ENCODE assay signal across 9 cellular contexts in genomic region chr11:32435511-32435946, GRCh38. TPM values are rescaled to one million over a fixed set of nuclear protein-coding genes. Genes with fewer than 3 reads are reported as not detected.
DNase-seq lines count a peak whose midpoint lies in the region; ATAC-seq and TF ChIP-seq lines count a peak whose summit lies in the region.
"Had no signal": no experiment of that assay in that cellular context is flagged by ENCODE, and none has a peak within 500 bp of the region (broad histone marks: within the 10 kb centered on the region; RNA-seq: fewer than 3 reads in every experiment).

WT1 (minus strand) TSS chr11:32435539.

- TF ChIP-seq CTCF in CD14-positive monocyte (IDR thresholded peaks at IDR 0.05) (no peak), KMS-11 (conservative IDR thresholded peaks at IDR 0.05; ENCODE audit: low read depth, low read length) (no peak), breast epithelium (IDR thresholded peaks at IDR 0.05) (no peak), natural killer cell (IDR thresholded peaks at IDR 0.05) (no peak)

- 0 to 1% methylated on average over 15 to 17 of the region's 25 CpGs for WGBS in mesodermal cell (ENCODE audit: insufficient coverage in 2 of 2), 2 experiments

- H3K36me3 ChIP-seq in KMS-11 (ENCODE audit: insufficient read depth) (no peaks in the 10 kb centered on the region), breast epithelium (no peaks in the 10 kb centered on the region), mesodermal cell (ENCODE audit: control insufficient read depth, insufficient read depth, low read length) (no peaks in the 10 kb centered on the region)

- peak within 1 kb of the TSS; percentile 38; the same call in 1 of the 2 replicates for H2AFZ ChIP-seq in KMS-11 (ENCODE audit: low read depth)

- H3K9me3 Mint-ChIP-seq in CD14-positive monocyte (peaks cover 0 to 32% (median 13%) of the 10 kb centered on the region in 7 donors), natural killer cell (no peaks in the 10 kb centered on the region)

- H3K4me3 Mint-ChIP-seq in CD14-positive monocyte, result peak within 1 kb of the TSS; percentile 52 to 87
- H3K4me3 Mint-ChIP-seq in natural killer cell, result no peak within 1 kb of the TSS

- H3K27me3 ChIP-seq in KMS-11 (ENCODE audit: insufficient read depth, low read depth) (no peaks in the 10 kb centered on the region), breast epithelium (peaks cover 5 to 100% of the 10 kb centered on the region in 2 donors)

- peaks cover 58% of the 10 kb centered on the region for H3K4me1 Mint-ChIP-seq in CD14-positive monocyte
- H3K4me1 Mint-ChIP-seq in natural killer cell, result peaks cover 0 to 15% of the 10 kb centered on the region in 2 donors

- H3K79me2 ChIP-seq in KMS-11 (ENCODE audit: insufficient read depth, low read depth), result no peaks in the 10 kb centered on the region

- no peak within 1 kb of the TSS for H3K4me3 ChIP-seq in KMS-11 (IDR thresholded peaks at IDR 0.05; ENCODE audit: insufficient read depth, low read depth, low read length)
- peak within 1 kb of the TSS in 2 of 3 donors; percentile 36 to 60 for H3K4me3 ChIP-seq in breast epithelium
- peak within 1 kb of the TSS; percentile 21 for H3K4me3 ChIP-seq in mesodermal cell (ENCODE audit: extremely low read depth, insufficient read depth, low read length, poor library complexity, severe bottlenecking)
- H3K4me3 ChIP-seq: SK-N-MC had no signal

- H3K36me3 Mint-ChIP-seq in CD14-positive monocyte (peaks cover 3 to 7% of the 10 kb centered on the region in 2 donors), natural killer cell (no peaks in the 10 kb centered on the region)

- H3K9me3 ChIP-seq in breast epithelium (no peaks in the 10 kb centered on the region), mesodermal cell (ENCODE audit: control insufficient read depth, low read length) (no peaks in the 10 kb centered on the region)

- no peak within 1 kb of the TSS for H3K27ac ChIP-seq in KMS-11
- H3K27ac ChIP-seq in breast epithelium, result no peak within 1 kb of the TSS
- no peak within 1 kb of the TSS for H3K27ac ChIP-seq in mesodermal cell (ENCODE audit: low read depth, low read length, severe bottlenecking)
- H3K27ac ChIP-seq: SK-N-MC had no signal

- TF ChIP-seq POLR2A in breast epithelium (IDR thresholded peaks at IDR 0.05), result no peak

- DNase-seq in CD14-positive monocyte (ENCODE audit: low spot score) (no peak), breast epithelium (ENCODE audit: low spot score in 2 of 2) (no peak), natural killer cell (no peak), T1000 (lab: John Stamatoyannopoulos, UW) (no peak)

- H3K27me3 Mint-ChIP-seq in CD14-positive monocyte (ENCODE audit: low read depth in 3 of 3) (peaks cover 90 to 99% (median 95%) of the 10 kb centered on the region in 3 donors), natural killer cell (ENCODE audit: low read depth in 2 of 2) (peaks cover 71 to 79% of the 10 kb centered on the region in 2 donors)

- H3K4me1 ChIP-seq in KMS-11 (ENCODE audit: low read depth, poor library complexity, severe bottlenecking) (no peaks in the 10 kb centered on the region), breast epithelium (peaks cover 4 to 19% of the 10 kb centered on the region in 2 donors), mesodermal cell (ENCODE audit: control insufficient read depth, insufficient read depth, low read length, poor library complexity, severe bottlenecking) (peaks cover 23% of the 10 kb centered on the region)

- H3K9ac ChIP-seq in KMS-11, result peak within 1 kb of the TSS; percentile 19; the same call in 1 of the 2 replicates

- no peaks in the 10 kb centered on the region for H4K20me1 ChIP-seq in KMS-11 (ENCODE audit: insufficient read depth)

- peak within 1 kb of the TSS; percentile 25; the same call in 1 of the 2 replicates for H3K4me2 ChIP-seq in KMS-11

- intact Hi-C loops in CD14-positive monocyte (cut with micrococcal nuclease), result no loop called here
- intact Hi-C loops in breast epithelium (cut with DNase I; ENCODE audit: low total_unique reads), result no loop called here
- intact Hi-C loops in natural killer cell (cut with micrococcal nuclease), result no loop called here

- H3K27ac Mint-ChIP-seq in CD14-positive monocyte (peak within 1 kb of the TSS in 1 of 7 donors; percentile 32), natural killer cell (no peak within 1 kb of the TSS)

- ATAC-seq in natural killer cell, result no peak
- no peak for ATAC-seq in HG02884 (IDR thresholded peaks at IDR 0.05; ENCODE audit: unreplicated experiment)
- ATAC-seq in HG02885 (IDR thresholded peaks at IDR 0.05; ENCODE audit: poor library complexity, unreplicated experiment), result no peak

RNA-seq across cellular contexts. Expression of gene WT1, which starts in this region (rescaled TPM):
- polyA plus RNA-seq in CD14-positive monocyte, result not detected
- total RNA-seq in breast epithelium, result 10 to 100 TPM in 1 of 3 donors, under 1 TPM in 1, not detected in 1; 0.66 to 11.6 TPM
- 1.5 TPM for polyA plus RNA-seq in mesodermal cell (2013, experiment 1 of 2)
- polyA plus RNA-seq in mesodermal cell (2013, experiment 2 of 2), result 0.96 TPM
- total RNA-seq in natural killer cell, result not detected
